8 cellular contexts compared by ENCODE assay signal in the genomic region with DNA sequence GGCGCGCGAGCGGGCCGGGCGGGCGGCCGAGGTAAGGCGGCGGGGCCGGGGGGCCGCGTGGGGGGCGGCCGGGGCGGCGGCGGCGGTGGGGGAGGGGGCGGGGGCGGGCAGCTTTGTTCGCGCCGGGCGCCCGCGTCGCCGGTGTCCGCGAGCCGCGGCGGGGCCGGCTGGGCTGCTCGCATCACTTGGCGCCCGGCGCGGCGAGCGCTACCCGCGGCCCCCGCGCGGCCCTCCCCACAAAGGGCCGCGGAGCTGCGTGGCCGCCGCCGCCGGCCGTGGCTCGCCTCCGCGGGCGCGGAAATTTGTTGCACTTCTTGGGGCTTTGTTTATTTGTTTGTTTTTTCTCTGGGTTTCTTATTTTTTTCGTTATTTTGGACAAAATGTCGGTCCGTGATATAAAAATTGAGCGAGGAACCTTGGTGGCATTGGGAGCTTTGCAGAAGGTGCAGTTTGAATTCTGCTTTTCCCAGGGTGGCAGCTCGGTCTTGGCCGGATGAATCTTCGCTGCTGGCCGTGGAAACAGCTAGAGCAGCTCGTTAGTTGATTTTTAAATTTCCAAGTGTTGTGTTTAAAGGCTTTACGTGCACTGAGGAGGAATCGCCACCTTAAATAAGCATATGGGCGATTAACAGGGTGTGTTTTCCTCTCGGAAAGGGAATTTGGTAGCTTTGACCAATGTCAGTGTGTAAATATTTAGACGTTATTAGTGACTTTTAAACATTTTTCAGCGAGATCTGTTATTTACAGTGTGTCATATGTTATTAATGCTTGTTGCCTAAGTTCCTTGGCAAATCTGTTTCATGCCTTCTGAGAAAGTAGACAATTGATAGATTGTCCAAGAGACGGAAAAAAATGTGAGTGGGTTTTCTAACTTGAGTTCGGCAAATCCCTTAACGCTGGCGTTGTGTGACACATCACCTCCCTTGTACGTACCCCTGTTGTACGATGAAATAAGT. TPM values are rescaled to one million over a fixed set of nuclear protein-coding genes. Genes with fewer than 3 reads are reported as not detected.
A peak's percentile ranks its signal among the peaks of the same experiment; 100 is the strongest.
DNase-seq lines count a peak whose midpoint lies in the region; ATAC-seq, FAIRE-seq and TF ChIP-seq lines count a peak whose summit lies in the region.

No MANE protein-coding gene starts in this region.

- peak overlapping the region; percentile 82 for H3K4me2 ChIP-seq in DOHH2 (ENCODE audit: low read length)

- peaks cover 39% of the 10 kb centered on the region for H3K4me1 ChIP-seq in DOHH2 (ENCODE audit: control insufficient read depth, low read length)

- no peaks in the 10 kb centered on the region for H3K9me3 ChIP-seq in DOHH2 (ENCODE audit: control insufficient read depth, insufficient read depth, low read length)

- peak overlapping the region; percentile 94 for H3K27ac Mint-ChIP-seq in activated naive CD4-positive, alpha-beta T cell treated with anti-CD3 and anti-CD28 coated beads, Interleukin-2, amount 10 ng/mL, durations not matched to agents 7 days and 5 days

- H3K4me3 Mint-ChIP-seq in activated naive CD4-positive, alpha-beta T cell treated with anti-CD3 and anti-CD28 coated beads, Interleukin-2, amount 10 ng/mL, durations not matched to agents 7 days and 5 days: peak overlapping the region; percentile 98

- ATAC-seq in HG03565 (IDR thresholded peaks at IDR 0.05; ENCODE audit: unreplicated experiment): no peak
- ATAC-seq in HG03378 (IDR thresholded peaks at IDR 0.05; ENCODE audit: unreplicated experiment): no peak

- DNase-seq in H54 (ENCODE audit: insufficient read length, low spot score) (peak; percentile 12), NCI-H69 (lab: John Stamatoyannopoulos, UW) (peak; percentile 63), glomerular endothelial cell (ENCODE audit: extremely low read depth, low read depth, low spot score) (peak; percentile 18), occipital lobe (lab: John Stamatoyannopoulos, UW) (peak; percentile 45)
- DNase-seq in activated naive CD4-positive, alpha-beta T cell treated with anti-CD3 and anti-CD28 coated beads, Interleukin-2, amount 10 ng/mL, durations not matched to agents 7 days and 5 days: peak; percentile 41

- H3K27me3 Mint-ChIP-seq in activated naive CD4-positive, alpha-beta T cell treated with anti-CD3 and anti-CD28 coated beads, Interleukin-2, amount 10 ng/mL, durations not matched to agents 7 days and 5 days: peaks cover 29% of the 10 kb centered on the region

- no peak for TF ChIP-seq POLR2A in H54 (IDR thresholded peaks at IDR 0.05; ENCODE audit: low read depth, low read length)

- H3K27ac ChIP-seq in DOHH2 (ENCODE audit: low read depth, low read length): no peak overlapping the region

- peaks cover 32% of the 10 kb centered on the region for H3K36me3 ChIP-seq in DOHH2 (ENCODE audit: control insufficient read depth, low read length)

- peaks cover 9% of the 10 kb centered on the region; the same call in 1 of the 2 replicates for H3K27me3 ChIP-seq in DOHH2 (ENCODE audit: control insufficient read depth, low read length)

- CTCF ChIA-PET in activated naive CD4-positive, alpha-beta T cell treated with anti-CD3 and anti-CD28 coated beads, Interleukin-2, amount 10 ng/mL, durations not matched to agents 7 days and 5 days (lab: Charles Lee): interaction anchor here (0.7 to 1.5 kb wide), 6 partner anchors 15 to 911 kb away, joined by 3 to 6 read pairs (median 4); no protein-coding TSS in a partner anchor

- peaks cover 40% of the 10 kb centered on the region for H3K4me1 Mint-ChIP-seq in activated naive CD4-positive, alpha-beta T cell treated with anti-CD3 and anti-CD28 coated beads, Interleukin-2, amount 10 ng/mL, durations not matched to agents 7 days and 5 days

- FAIRE-seq in H54 (lab: Jason Lieb, UNC): peak; percentile 36

- H4K20me1 ChIP-seq in DOHH2 (ENCODE audit: control insufficient read depth, insufficient read depth, low read depth, low read length): no peaks in the 10 kb centered on the region

- H3K9me3 Mint-ChIP-seq in activated naive CD4-positive, alpha-beta T cell treated with anti-CD3 and anti-CD28 coated beads, Interleukin-2, amount 10 ng/mL, durations not matched to agents 7 days and 5 days: no peaks in the 10 kb centered on the region

- no peaks in the 10 kb centered on the region for H3K9me2 ChIP-seq in DOHH2 (replicated peaks; ENCODE audit: control insufficient read depth, low read length)

- peaks cover 37% of the 10 kb centered on the region for H3K79me2 ChIP-seq in DOHH2 (ENCODE audit: control insufficient read depth, low read length)

- no peak for TF ChIP-seq CTCF in DOHH2 (IDR thresholded peaks at IDR 0.05; ENCODE audit: low read depth, low read length, poor library complexity, severe bottlenecking)

- peaks cover 19% of the 10 kb centered on the region for H3K36me3 Mint-ChIP-seq in activated naive CD4-positive, alpha-beta T cell treated with anti-CD3 and anti-CD28 coated beads, Interleukin-2, amount 10 ng/mL, durations not matched to agents 7 days and 5 days

- H3F3A ChIP-seq in DOHH2 (ENCODE audit: control insufficient read depth, insufficient read depth): peaks cover 11% of the 10 kb centered on the region

- peak overlapping the region; percentile 93 for H3K4me3 ChIP-seq in DOHH2 (ENCODE audit: low read length)

RNA-seq across cellular contexts. Expression of gene UBE2E3, which starts 0.8 kb away (rescaled TPM):
- total RNA-seq in glomerular endothelial cell (98.1 and 134 TPM in 2 replicates), occipital lobe (116 TPM)

Comparison
In these comparisons a context has a peak if more than half of its experiments do, and no peak if none do; other contexts are left out.
1. DNase-seq: peak in every context shown above with its lines; median percentile 63 in NCI-H69; 45 in occipital lobe; 41 in activated naive CD4-positive, alpha-beta T cell treated with anti-CD3 and anti-CD28 coated beads, Interleukin-2, amount 10 ng/mL, durations not matched to agents 7 days and 5 days; 18 in glomerular endothelial cell; 12 in H54.